Comparison of ENCODE assay signal across 8 cellular contexts in the genomic region with DNA sequence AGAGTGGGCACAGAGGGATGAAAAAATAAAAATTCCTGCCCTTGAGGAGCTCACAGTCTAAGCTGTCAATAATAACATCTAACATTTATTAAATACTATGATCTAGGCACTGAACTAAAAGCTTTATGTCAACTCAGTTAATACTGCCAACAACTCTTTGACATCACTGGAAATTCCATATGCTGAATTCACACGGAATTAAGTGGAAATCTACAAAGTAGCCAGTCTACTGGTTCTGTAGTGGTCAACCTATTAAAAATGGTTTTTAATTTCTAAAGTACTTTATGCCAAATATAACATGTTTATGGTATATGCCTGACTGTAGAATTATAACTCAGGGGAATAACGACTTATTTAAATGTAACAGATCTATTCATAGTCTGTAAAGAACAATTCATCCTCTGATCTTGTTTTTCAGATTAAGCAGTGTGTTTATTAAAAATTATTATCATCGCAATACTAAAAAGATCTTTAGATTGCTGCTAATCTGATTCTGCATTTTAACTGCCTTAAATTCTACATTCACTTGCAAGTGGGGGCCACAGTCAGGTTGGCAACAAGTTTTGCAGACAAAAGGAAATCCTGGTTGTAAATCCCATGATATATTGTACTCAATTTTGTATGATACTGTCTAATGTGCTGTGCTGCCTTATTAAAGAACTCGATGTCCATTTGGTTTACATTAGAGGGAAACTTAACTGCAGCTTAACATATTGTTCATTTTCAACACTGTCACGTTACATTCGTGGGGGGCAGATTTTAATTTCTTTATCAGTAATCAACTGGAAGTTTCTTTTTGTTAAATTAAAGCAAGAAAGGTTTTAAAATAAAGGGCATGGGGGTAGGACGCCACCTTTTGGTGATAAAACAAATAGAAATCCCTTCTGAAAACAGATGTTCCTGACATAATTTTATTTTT. TPM values are rescaled to one million over a fixed set of nuclear protein-coding genes. Genes with fewer than 3 reads are reported as not detected.
DNase-seq lines count a peak whose midpoint lies in the region; ATAC-seq and TF ChIP-seq lines count a peak whose summit lies in the region.

No MANE protein-coding gene starts in this region.

- H3K27me3 ChIP-seq in foreskin keratinocyte, result no peaks in the 10 kb centered on the region
- no peaks in the 10 kb centered on the region for H3K27me3 ChIP-seq in stomach smooth muscle (ENCODE audit: control insufficient read depth in 1 of 2, insufficient read depth in 2 of 2, low read length in 2 of 2)

- H3K4me1 ChIP-seq in foreskin keratinocyte, result peaks cover 5% of the 10 kb centered on the region
- H3K4me1 ChIP-seq in stomach smooth muscle (ENCODE audit: control insufficient read depth, insufficient read depth, low read length), result peaks cover 8% of the 10 kb centered on the region

- TF ChIP-seq CTCF in HFFc6 (IDR thresholded peaks at IDR 0.05) (peak; percentile 90), WTC11 (IDR thresholded peaks at IDR 0.05) (no peak), foreskin keratinocyte (conservative IDR thresholded peaks at IDR 0.05) (peak; percentile 85)

- H3K4me3 Mint-ChIP-seq in HFFc6 (peak overlapping the region; percentile 61), WTC11 (peak overlapping the region; percentile 87; the same call in 1 of the 2 replicates)

- CTCF ChIA-PET in WTC11 (lab: Charles Lee), result interaction anchor here (0.7 to 1.8 kb wide), 3 partner anchors 95 to 1528 kb away, joined by 3 to 8 read pairs (median 4); no protein-coding TSS in a partner anchor

- ATAC-seq in WTC11 (no peak), foreskin keratinocyte (no peak), HG03175 (IDR thresholded peaks at IDR 0.05; ENCODE audit: unreplicated experiment) (no peak)

- H3K9ac ChIP-seq in stomach smooth muscle (ENCODE audit: low read length in 2 of 2), result no peak overlapping the region

- no peaks in the 10 kb centered on the region for H3K36me3 ChIP-seq in stomach smooth muscle (ENCODE audit: control insufficient read depth in 2 of 2, insufficient read depth in 2 of 2, low read length in 2 of 2)

- H3K27ac Mint-ChIP-seq in HFFc6 (peak overlapping the region; percentile 89), WTC11 (no peak overlapping the region)

- POLR2A ChIA-PET in WTC11 (lab: Charles Lee), result no interaction called here

- H3K36me3 Mint-ChIP-seq in HFFc6 (ENCODE audit: low read depth), result no peaks in the 10 kb centered on the region
- peaks cover 7% of the 10 kb centered on the region; the same call in 1 of the 2 replicates for H3K36me3 Mint-ChIP-seq in WTC11

- no peaks in the 10 kb centered on the region for H3K9me3 Mint-ChIP-seq in HFFc6
- peaks cover 20% of the 10 kb centered on the region for H3K9me3 Mint-ChIP-seq in WTC11

- H3K4me1 Mint-ChIP-seq in HFFc6 (ENCODE audit: low read depth) (peaks cover 50% of the 10 kb centered on the region), WTC11 (peaks cover 24% of the 10 kb centered on the region)

- H3K4me3 ChIP-seq in stomach smooth muscle (ENCODE audit: low read length in 2 of 2), result peak overlapping the region in 1 of 2 donors; percentile 12

- no peaks in the 10 kb centered on the region for H3K9me3 ChIP-seq in stomach smooth muscle (ENCODE audit: control insufficient read depth in 2 of 2, low read length in 2 of 2)

- peak; percentile 34 for DNase-seq in NCI-H1694 treated with DMSO at 0.1 percent for 48 hours (lab: John Stamatoyannopoulos, UW)
- no peak for DNase-seq in NCI-H1694 (lab: John Stamatoyannopoulos, UW)
- peak; percentile 32 for DNase-seq in HFFc6
- DNase-seq in WTC11 (ENCODE audit: low spot score), result no peak
- no peak for DNase-seq in foreskin keratinocyte
- no peak for DNase-seq in iPS-NIHi7 (ENCODE audit: extremely low spot score)

- no peak overlapping the region for H3K27ac ChIP-seq in foreskin keratinocyte
- peak overlapping the region; percentile 95 for H3K27ac ChIP-seq in stomach smooth muscle (ENCODE audit: low read length)

- H3K27me3 Mint-ChIP-seq in HFFc6 (ENCODE audit: insufficient read depth) (no peaks in the 10 kb centered on the region; the same call in 1 of the 2 replicates), WTC11 (ENCODE audit: low read depth) (peaks cover 15% of the 10 kb centered on the region)

TF ChIP-seq in WTC11, 78 proteins besides CTCF, POLR2A, EP300 and RAD21:
- TF ChIP-seq TEAD4 (CRISPR knock-in tag; IDR thresholded peaks at IDR 0.05), result no peak
- no peak for TF ChIP-seq SMAD4 (CRISPR knock-in tag; IDR thresholded peaks at IDR 0.05)
- TF ChIP-seq, protein P1, sequence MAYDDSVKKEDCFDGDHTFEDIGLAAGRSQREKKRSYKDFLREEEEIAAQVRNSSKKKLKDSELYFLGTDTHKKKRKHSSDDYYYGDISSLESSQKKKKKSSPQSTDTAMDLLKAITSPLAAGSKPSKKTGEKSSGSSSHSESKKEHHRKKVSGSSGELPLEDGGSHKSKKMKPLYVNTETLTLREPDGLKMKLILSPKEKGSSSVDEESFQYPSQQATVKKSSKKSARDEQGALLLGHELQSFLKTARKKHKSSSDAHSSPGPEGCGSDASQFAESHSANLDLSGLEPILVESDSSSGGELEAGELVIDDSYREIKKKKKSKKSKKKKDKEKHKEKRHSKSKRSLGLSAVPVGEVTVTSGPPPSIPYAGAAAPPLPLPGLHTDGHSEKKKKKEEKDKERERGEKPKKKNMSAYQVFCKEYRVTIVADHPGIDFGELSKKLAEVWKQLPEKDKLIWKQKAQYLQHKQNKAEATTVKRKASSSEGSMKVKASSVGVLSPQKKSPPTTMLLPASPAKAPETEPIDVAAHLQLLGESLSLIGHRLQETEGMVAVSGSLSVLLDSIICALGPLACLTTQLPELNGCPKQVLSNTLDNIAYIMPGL (CRISPR knock-in tag; IDR thresholded peaks at IDR 0.05), result no peak
- no peak for TF ChIP-seq IRF2 (CRISPR knock-in tag; IDR thresholded peaks at IDR 0.05; ENCODE audit: borderline replicate concordance, low read depth)
- no peak for TF ChIP-seq MYBL2 (CRISPR knock-in tag; IDR thresholded peaks at IDR 0.05)
- TF ChIP-seq MLX (CRISPR knock-in tag; IDR thresholded peaks at IDR 0.05), result no peak

RNA-seq across cellular contexts. Expression of gene FOXP1, which starts 2.6 kb away (rescaled TPM):
- total RNA-seq in HFFc6 (2021; fragmentation: NEBNext Ultra II Directional; extraction: Animal tissue kit (Norgen Biotek cat#: 25700)), result 10 to 100 TPM; 32.2 to 59.3 (median 52.0) TPM
- total RNA-seq in WTC11 (2021) (24.7 to 25.8 TPM (median 25.2 TPM) in 3 replicates), foreskin keratinocyte (45.5 and 46.6 TPM in 2 replicates)
- polyA plus RNA-seq in foreskin keratinocyte, result 7.5 and 8.7 TPM in 2 replicates

Comparison
In these comparisons a context has a peak if more than half of its experiments do, and no peak if none do; other contexts are left out.
1. DNase-seq: peak in NCI-H1694 treated with DMSO at 0.1 percent for 48 hours (single experiment) and HFFc6 (single experiment); none in NCI-H1694 (single experiment), WTC11 (single experiment), foreskin keratinocyte (0 of 2) and iPS-NIHi7 (single experiment).